ENCODE assay signal across 11 cellular contexts in the genomic region with DNA sequence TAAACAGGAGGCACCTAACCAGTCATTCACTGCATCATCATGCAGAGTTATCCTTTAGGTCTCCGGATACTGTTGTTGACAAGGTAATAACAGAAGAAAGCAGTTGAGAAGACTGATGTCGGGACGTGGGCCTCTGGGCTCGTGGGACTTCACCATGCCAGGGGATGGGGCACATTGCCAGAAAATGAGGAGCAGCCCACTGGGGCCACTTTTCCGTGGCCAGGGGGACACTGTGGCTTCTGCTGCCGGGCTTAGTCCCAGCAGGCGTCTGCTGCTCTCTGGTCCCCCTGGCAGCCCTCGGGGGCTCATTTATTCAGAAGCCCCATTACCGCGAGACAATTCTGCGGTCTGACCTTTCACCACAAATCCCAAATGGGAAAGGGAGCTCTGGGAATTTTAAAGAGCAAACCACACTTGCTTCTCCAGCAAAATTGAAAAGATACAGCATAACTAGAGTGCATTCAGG.
DNase-seq lines count a peak whose midpoint lies in the region; FAIRE-seq and TF ChIP-seq lines count a peak whose summit lies in the region.
"Had no signal": no experiment of that assay in that cellular context is flagged by ENCODE, and none has a peak within 500 bp of the region (broad histone marks: within the 10 kb centered on the region; RNA-seq: fewer than 3 reads in every experiment).

No MANE protein-coding gene starts in this region.

- H3K9me3 ChIP-seq in BE2C: no peaks in the 10 kb centered on the region
- no peaks in the 10 kb centered on the region for H3K9me3 ChIP-seq in Karpas-422 (ENCODE audit: low read length)
- H3K9me3 ChIP-seq in astrocyte (ENCODE audit: insufficient read depth, low read depth, low read length): no peaks in the 10 kb centered on the region
- H3K9me3 ChIP-seq in prostate gland: no peaks in the 10 kb centered on the region

- H3K9me3 Mint-ChIP-seq in astrocyte (ENCODE audit: unreplicated experiment) (peaks cover 1% of the 10 kb centered on the region), nephron (no peaks in the 10 kb centered on the region)

- no peak overlapping the region for H3K27ac Mint-ChIP-seq in astrocyte (ENCODE audit: unreplicated experiment)
- peak overlapping the region in 2 of 3 experiments; percentile 67 to 91 for H3K27ac Mint-ChIP-seq in nephron
- H3K27ac Mint-ChIP-seq: progenitor cell of endocrine pancreas had no signal

- H3K27me3 Mint-ChIP-seq in astrocyte (ENCODE audit: low read depth, unreplicated experiment) (peaks cover 8% of the 10 kb centered on the region), nephron (ENCODE audit: low read depth) (peaks cover 25% of the 10 kb centered on the region)

- no peak overlapping the region for H3K4me3 Mint-ChIP-seq in astrocyte (ENCODE audit: unreplicated experiment)
- H3K4me3 Mint-ChIP-seq in nephron: peak overlapping the region in 2 of 3 experiments; percentile 20 to 41

- TF ChIP-seq CTCF in BE2C (IDR thresholded peaks at IDR 0.05; ENCODE audit: low read depth, low read length): no peak
- no peak for TF ChIP-seq CTCF in astrocyte (IDR thresholded peaks at IDR 0.05; ENCODE audit: insufficient read depth, low read depth, low read length)
- TF ChIP-seq CTCF in nephron (IDR thresholded peaks at IDR 0.05; ENCODE audit: unreplicated experiment in 3 of 3): peak in 1 of 3 experiments; percentile 12
- TF ChIP-seq CTCF in prostate gland (IDR thresholded peaks at IDR 0.05): no peak

- H3K79me2 ChIP-seq in Karpas-422 (ENCODE audit: low read length) (no peaks in the 10 kb centered on the region), astrocyte (ENCODE audit: insufficient read depth, low read length) (no peaks in the 10 kb centered on the region)

- peak overlapping the region; percentile 21 for H3K4me3 ChIP-seq in BE2C (ENCODE audit: low read depth, low read length)
- no peak overlapping the region for H3K4me3 ChIP-seq in Karpas-422 (ENCODE audit: low read length)
- H3K4me3 ChIP-seq in astrocyte (ENCODE audit: insufficient read depth, low read depth, low read length): no peak overlapping the region
- no peak overlapping the region for H3K4me3 ChIP-seq in prostate gland

- H3K27me3 ChIP-seq in BE2C (peaks cover 41% of the 10 kb centered on the region), Karpas-422 (ENCODE audit: low read length) (no peaks in the 10 kb centered on the region), astrocyte (ENCODE audit: insufficient read depth, low read length) (peaks cover 3% of the 10 kb centered on the region), prostate gland (replicated peaks; ENCODE audit: insufficient read depth) (no peaks in the 10 kb centered on the region)

- peaks cover 32% of the 10 kb centered on the region for H3K4me1 Mint-ChIP-seq in astrocyte (ENCODE audit: low read depth, unreplicated experiment)
- peaks cover 29% of the 10 kb centered on the region for H3K4me1 Mint-ChIP-seq in nephron

- no peak for TF ChIP-seq POLR2A in prostate gland (IDR thresholded peaks at IDR 0.05)

- H3K4me2 ChIP-seq in Karpas-422 (ENCODE audit: low read depth, low read length, poor library complexity, severe bottlenecking) (peak overlapping the region; percentile 31), astrocyte (ENCODE audit: low read length) (peak overlapping the region; percentile 60)

- no peak for FAIRE-seq in astrocyte (lab: Jason Lieb, UNC)

- intact Hi-C loops in prostate gland (cut with DNase I): loop anchor here (5.0 to 10.0 kb wide), 2 partner anchors 264 to 457 kb away; no protein-coding TSS in a partner anchor

- H3K36me3 Mint-ChIP-seq in astrocyte (ENCODE audit: low read depth, unreplicated experiment) (peaks cover 2% of the 10 kb centered on the region), nephron (ENCODE audit: low read depth) (no peaks in the 10 kb centered on the region)

- no peaks in the 10 kb centered on the region for H3K4me1 ChIP-seq in BE2C
- H3K4me1 ChIP-seq in Karpas-422 (ENCODE audit: low read length): peaks cover 30% of the 10 kb centered on the region
- peaks cover 18% of the 10 kb centered on the region for H3K4me1 ChIP-seq in astrocyte (ENCODE audit: insufficient read depth, low read length)
- H3K4me1 ChIP-seq in prostate gland (replicated peaks): no peaks in the 10 kb centered on the region

- DNase-seq in BE2C: no peak
- no peak for DNase-seq in Karpas-422
- DNase-seq in astrocyte (ENCODE audit: low read depth): peak; percentile 34
- no peak for DNase-seq in prostate gland (ENCODE audit: low spot score)
- DNase-seq in LoVo (ENCODE audit: low spot score): no peak
- DNase-seq in effector CD4-positive, alpha-beta T cell: no peak
- no peak for DNase-seq in H4 (ENCODE audit: low spot score)
- DNase-seq: NCI-H2081 treated with DMSO at 0.1 percent for 48 hours; stimulated activated CD4-positive, alpha-beta T cell treated with anti-CD3 and anti-CD28 coated beads, Interleukin-1b, Interleukin-23, amount 100 ng/mL, for 48 hours had no signal

- H3K9ac ChIP-seq in Karpas-422 (ENCODE audit: low read length) (peak overlapping the region; percentile 10; the same call in 1 of the 2 replicates), astrocyte (ENCODE audit: low read length) (peak overlapping the region; percentile 39)

- H2AFZ ChIP-seq in Karpas-422 (ENCODE audit: low read length) (peak overlapping the region; percentile 59; the same call in 1 of the 2 replicates), astrocyte (ENCODE audit: low read depth, low read length) (peak overlapping the region; percentile 57)

- 53% methylated on average over 11 of the region's 11 CpGs for WGBS in prostate gland

- H4K20me1 ChIP-seq in Karpas-422 (ENCODE audit: insufficient read depth, low read depth, low read length) (no peaks in the 10 kb centered on the region), astrocyte (ENCODE audit: insufficient read depth, low read length) (no peaks in the 10 kb centered on the region)

- no peaks in the 10 kb centered on the region for H3K36me3 ChIP-seq in BE2C
- H3K36me3 ChIP-seq in Karpas-422 (ENCODE audit: insufficient read depth, low read length): no peaks in the 10 kb centered on the region
- no peaks in the 10 kb centered on the region for H3K36me3 ChIP-seq in astrocyte (ENCODE audit: insufficient read depth, low read length)
- no peaks in the 10 kb centered on the region for H3K36me3 ChIP-seq in prostate gland

- no peak overlapping the region for H3K27ac ChIP-seq in Karpas-422 (ENCODE audit: low read length)
- H3K27ac ChIP-seq in astrocyte (ENCODE audit: low read depth, low read length): no peak overlapping the region
- no peak overlapping the region for H3K27ac ChIP-seq in prostate gland

- no peaks in the 10 kb centered on the region for H3K9me2 ChIP-seq in Karpas-422 (replicated peaks; ENCODE audit: insufficient read depth, low read length)
